Comparison of ENCODE assay signal across 23 cellular contexts in the genomic region with DNA sequence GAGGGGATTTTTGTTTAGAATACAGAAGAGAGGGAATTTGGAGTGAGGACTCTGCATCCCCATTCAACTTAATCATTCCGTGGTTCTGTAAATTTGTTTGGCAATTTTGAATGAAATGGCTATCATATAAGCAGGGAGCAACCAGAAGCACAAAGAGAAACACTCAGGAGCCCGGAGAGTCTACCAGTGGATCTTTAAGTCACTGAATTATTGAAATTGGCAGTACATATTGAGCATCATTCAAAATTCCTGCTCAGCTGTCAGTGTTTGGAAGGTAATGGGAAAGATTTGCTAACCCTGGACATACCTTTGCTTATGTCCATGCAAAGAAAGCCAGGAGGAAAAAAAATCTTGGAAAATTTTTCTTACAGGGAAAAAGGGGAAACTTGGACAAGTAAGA.
A peak's percentile ranks its signal among the peaks of the same experiment; 100 is the strongest.
DNase-seq lines count a peak whose midpoint lies in the region; ATAC-seq, FAIRE-seq and TF ChIP-seq lines count a peak whose summit lies in the region.
"Had no signal": no experiment of that assay in that cellular context is flagged by ENCODE, and none has a peak within 500 bp of the region (broad histone marks: within the 10 kb centered on the region; RNA-seq: fewer than 3 reads in every experiment).

No MANE protein-coding gene starts in this region.

- no peak overlapping the region for H4K8ac ChIP-seq in mesenchymal stem cell (ENCODE audit: low read length)

- TF ChIP-seq RAD21 in A549 (conservative IDR thresholded peaks at IDR 0.05 in 1 of 2, IDR thresholded peaks at IDR 0.05 in 1 of 2): no peak

- DNase-seq in A549 (ENCODE audit: low read depth in 1 of 2, low spot score in 1 of 2) (no peak), SJSA1 (ENCODE audit: low read depth in 1 of 2, low spot score in 2 of 2) (no peak), mesenchymal stem cell (no peak), sciatic nerve (ENCODE audit: low spot score) (no peak), NCI-H1694 treated with DMSO at 0.1 percent for 48 hours (lab: John Stamatoyannopoulos, UW) (no peak)
- DNase-seq: ACHN; AML-193; BE2C; CD4-positive, alpha-beta T cell; CD8-positive, alpha-beta memory T cell; DMS153; DND-41; GM23248; H7 had no signal

- H3K36me3 ChIP-seq in SJSA1: no peaks in the 10 kb centered on the region
- H3K36me3 ChIP-seq in mesenchymal stem cell (ENCODE audit: control insufficient read depth in 1 of 2, insufficient read depth in 2 of 2, low read depth in 1 of 2, low read length in 2 of 2): no peaks in the 10 kb centered on the region
- H3K36me3 ChIP-seq: BE2C; BLaER1 treated with 17β-estradiol and CSF1 and Interleukin-3, amounts not matched to agents 10 nM and 100 nM had no signal

- H3K27me3 ChIP-seq in SJSA1 (replicated peaks) (no peaks in the 10 kb centered on the region), mesenchymal stem cell (ENCODE audit: control insufficient read depth in 1 of 2, insufficient read depth in 1 of 2, low read length in 2 of 2) (no peaks in the 10 kb centered on the region)
- H3K27me3 ChIP-seq: BE2C; BLaER1 treated with 17β-estradiol and CSF1 and Interleukin-3, amounts not matched to agents 10 nM and 100 nM had no signal

- ATAC-seq in A549 (peak; percentile 18 to 30; a peak in 3 of 6 replicates), sciatic nerve (peak; percentile 63), HG03025 (IDR thresholded peaks at IDR 0.05; ENCODE audit: low FRiP score, unreplicated experiment) (no peak), GM21723 (IDR thresholded peaks at IDR 0.05; ENCODE audit: unreplicated experiment) (no peak), GM18517 (IDR thresholded peaks at IDR 0.05; ENCODE audit: unreplicated experiment) (no peak)

- H3K4ac ChIP-seq in mesenchymal stem cell (ENCODE audit: low read depth in 1 of 2, low read length in 2 of 2): no peak overlapping the region

- no peak for TF ChIP-seq POLR2A in A549 (IDR thresholded peaks at IDR 0.05; ENCODE audit: low read length)

- H3K4me2 ChIP-seq in A549: peak overlapping the region; percentile 29; the same call in 2 of the 3 replicates
- no peak overlapping the region for H3K4me2 ChIP-seq in mesenchymal stem cell (ENCODE audit: low read length, poor library complexity, severe bottlenecking)
- H3K4me2 ChIP-seq: BLaER1 treated with 17β-estradiol and CSF1 and Interleukin-3, amounts not matched to agents 10 nM and 100 nM had no signal

- no peak overlapping the region for H2BK5ac ChIP-seq in mesenchymal stem cell (ENCODE audit: low read depth, low read length, poor library complexity, severe bottlenecking)

- H3K9me3 ChIP-seq in A549: no peaks in the 10 kb centered on the region
- no peaks in the 10 kb centered on the region for H3K9me3 ChIP-seq in SJSA1 (replicated peaks)
- H3K9me3 ChIP-seq in mesenchymal stem cell (ENCODE audit: control insufficient read depth, low read length): peaks cover 16% of the 10 kb centered on the region
- H3K9me3 ChIP-seq: BE2C had no signal

- POLR2A ChIA-PET in A549 (lab: Yijun Ruan, JAX): no interaction called here

- 74% methylated on average over 2 of the region's 2 CpGs for WGBS in A549 (ENCODE audit: missing lambda C conversion rate)
- WGBS in mesenchymal stem cell: 88% methylated on average over 2 of the region's 2 CpGs

- no peak overlapping the region for H2AK5ac ChIP-seq in mesenchymal stem cell (ENCODE audit: low read length, severe bottlenecking)

- peak overlapping the region; percentile 7 for H3K9ac ChIP-seq in mesenchymal stem cell (ENCODE audit: low read length)
- H3K9ac ChIP-seq: BLaER1 treated with 17β-estradiol and CSF1 and Interleukin-3, amounts not matched to agents 10 nM and 100 nM; GM23248 had no signal

- H2BK120ac ChIP-seq in mesenchymal stem cell (ENCODE audit: low read depth, low read length): no peak overlapping the region

- intact Hi-C loops in sciatic nerve (cut with DNase I): no loop called here

- no peak overlapping the region for H2BK15ac ChIP-seq in mesenchymal stem cell (ENCODE audit: low read depth, poor library complexity, severe bottlenecking)

- H3K27ac ChIP-seq in A549 (peak overlapping the region; percentile 3 to 68; a peak in 4 of 6 replicates), SJSA1 (peak overlapping the region; percentile 85), mesenchymal stem cell (ENCODE audit: low read length, poor library complexity, severe bottlenecking) (no peak overlapping the region)
- H3K27ac ChIP-seq: 22Rv1; BLaER1 treated with 17β-estradiol and CSF1 and Interleukin-3, amounts not matched to agents 10 nM and 100 nM; GM23248 had no signal

- FAIRE-seq in A549 (lab: Jason Lieb, UNC): no peak
- FAIRE-seq: A204.1, G401.6, GM12892, H1 had no signal

- TF ChIP-seq CTCF in A549 (IDR thresholded peaks at IDR 0.05): no peak

- no peak overlapping the region for H3K23ac ChIP-seq in mesenchymal stem cell (ENCODE audit: low read length in 2 of 2)

- H2AFZ ChIP-seq in mesenchymal stem cell (ENCODE audit: low read depth, low read length): no peak overlapping the region
- H2AFZ ChIP-seq: GM23248 had no signal

- no peak overlapping the region for H4K91ac ChIP-seq in mesenchymal stem cell (ENCODE audit: low read length)

- CTCF ChIA-PET in A549 (lab: Yijun Ruan, JAX): no interaction called here

- H3K4me3 ChIP-seq in A549: no peak overlapping the region
- H3K4me3 ChIP-seq in SJSA1: peak overlapping the region; percentile 9
- H3K4me3 ChIP-seq in mesenchymal stem cell (ENCODE audit: insufficient read depth in 1 of 2, low read depth in 1 of 2, low read length in 2 of 2): no peak overlapping the region
- H3K4me3 ChIP-seq: BLaER1 treated with 17β-estradiol and CSF1 and Interleukin-3, amounts not matched to agents 10 nM and 100 nM; GM23248 had no signal

- no peak overlapping the region for H3K14ac ChIP-seq in mesenchymal stem cell (ENCODE audit: low read length in 2 of 2)

- no peak for TF ChIP-seq EP300 in A549 (IDR thresholded peaks at IDR 0.05)

- H3K4me1 ChIP-seq in A549 (0 out of 3 replicates have a peak, but pooled peaks cover 3% of the 10 kb centered on the region), SJSA1 (replicated peaks) (peaks cover 24% of the 10 kb centered on the region), mesenchymal stem cell (ENCODE audit: control insufficient read depth, insufficient read depth, low read depth, low read length) (no peaks in the 10 kb centered on the region)
- H3K4me1 ChIP-seq: BE2C; BLaER1 treated with 17β-estradiol and CSF1 and Interleukin-3, amounts not matched to agents 10 nM and 100 nM had no signal

- H3K18ac ChIP-seq in mesenchymal stem cell (ENCODE audit: low read depth in 1 of 2, low read length in 2 of 2): no peak overlapping the region

- no peak overlapping the region for H2BK12ac ChIP-seq in mesenchymal stem cell (ENCODE audit: low read length in 2 of 2)

- H3K79me1 ChIP-seq in mesenchymal stem cell (replicated peaks; ENCODE audit: low read length, poor library complexity, severe bottlenecking): no peaks in the 10 kb centered on the region

TF ChIP-seq in A549, 52 proteins besides CTCF, POLR2A, EP300 and RAD21:
- TF ChIP-seq HDAC2 (IDR thresholded peaks at IDR 0.05) (no peak), KDM5A (IDR thresholded peaks at IDR 0.05) (no peak), HOXB13 (CRISPR knock-in tag; IDR thresholded peaks at IDR 0.05; ENCODE audit: low read depth) (no peak), CBX2 (IDR thresholded peaks at IDR 0.05; ENCODE audit: borderline replicate concordance, low read depth) (no peak), ZNF302 (CRISPR knock-in tag; IDR thresholded peaks at IDR 0.05) (no peak), TP53 (CRISPR knock-in tag; IDR thresholded peaks at IDR 0.05) (no peak), CHD4 (IDR thresholded peaks at IDR 0.05; ENCODE audit: borderline replicate concordance) (no peak), JUN (IDR thresholded peaks at IDR 0.05) (no peak), NFE2L2 (conservative IDR thresholded peaks at IDR 0.05; ENCODE audit: low read length) (no peak), ZFP36 (IDR thresholded peaks at IDR 0.05; ENCODE audit: borderline replicate concordance, partially characterized antibody) (no peak), CBX8 (IDR thresholded peaks at IDR 0.05) (no peak), RARB (CRISPR knock-in tag; IDR thresholded peaks at IDR 0.05) (no peak), FOXS1 (CRISPR knock-in tag; IDR thresholded peaks at IDR 0.05) (no peak), CHD2 (IDR thresholded peaks at IDR 0.05; ENCODE audit: low read length, partially characterized antibody) (no peak)
- TF ChIP-seq, protein P1, sequence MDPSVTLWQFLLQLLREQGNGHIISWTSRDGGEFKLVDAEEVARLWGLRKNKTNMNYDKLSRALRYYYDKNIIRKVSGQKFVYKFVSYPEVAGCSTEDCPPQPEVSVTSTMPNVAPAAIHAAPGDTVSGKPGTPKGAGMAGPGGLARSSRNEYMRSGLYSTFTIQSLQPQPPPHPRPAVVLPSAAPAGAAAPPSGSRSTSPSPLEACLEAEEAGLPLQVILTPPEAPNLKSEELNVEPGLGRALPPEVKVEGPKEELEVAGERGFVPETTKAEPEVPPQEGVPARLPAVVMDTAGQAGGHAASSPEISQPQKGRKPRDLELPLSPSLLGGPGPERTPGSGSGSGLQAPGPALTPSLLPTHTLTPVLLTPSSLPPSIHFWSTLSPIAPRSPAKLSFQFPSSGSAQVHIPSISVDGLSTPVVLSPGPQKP (IDR thresholded peaks at IDR 0.05; ENCODE audit: low read depth, low read length): no peak
- TF ChIP-seq, protein P2, sequence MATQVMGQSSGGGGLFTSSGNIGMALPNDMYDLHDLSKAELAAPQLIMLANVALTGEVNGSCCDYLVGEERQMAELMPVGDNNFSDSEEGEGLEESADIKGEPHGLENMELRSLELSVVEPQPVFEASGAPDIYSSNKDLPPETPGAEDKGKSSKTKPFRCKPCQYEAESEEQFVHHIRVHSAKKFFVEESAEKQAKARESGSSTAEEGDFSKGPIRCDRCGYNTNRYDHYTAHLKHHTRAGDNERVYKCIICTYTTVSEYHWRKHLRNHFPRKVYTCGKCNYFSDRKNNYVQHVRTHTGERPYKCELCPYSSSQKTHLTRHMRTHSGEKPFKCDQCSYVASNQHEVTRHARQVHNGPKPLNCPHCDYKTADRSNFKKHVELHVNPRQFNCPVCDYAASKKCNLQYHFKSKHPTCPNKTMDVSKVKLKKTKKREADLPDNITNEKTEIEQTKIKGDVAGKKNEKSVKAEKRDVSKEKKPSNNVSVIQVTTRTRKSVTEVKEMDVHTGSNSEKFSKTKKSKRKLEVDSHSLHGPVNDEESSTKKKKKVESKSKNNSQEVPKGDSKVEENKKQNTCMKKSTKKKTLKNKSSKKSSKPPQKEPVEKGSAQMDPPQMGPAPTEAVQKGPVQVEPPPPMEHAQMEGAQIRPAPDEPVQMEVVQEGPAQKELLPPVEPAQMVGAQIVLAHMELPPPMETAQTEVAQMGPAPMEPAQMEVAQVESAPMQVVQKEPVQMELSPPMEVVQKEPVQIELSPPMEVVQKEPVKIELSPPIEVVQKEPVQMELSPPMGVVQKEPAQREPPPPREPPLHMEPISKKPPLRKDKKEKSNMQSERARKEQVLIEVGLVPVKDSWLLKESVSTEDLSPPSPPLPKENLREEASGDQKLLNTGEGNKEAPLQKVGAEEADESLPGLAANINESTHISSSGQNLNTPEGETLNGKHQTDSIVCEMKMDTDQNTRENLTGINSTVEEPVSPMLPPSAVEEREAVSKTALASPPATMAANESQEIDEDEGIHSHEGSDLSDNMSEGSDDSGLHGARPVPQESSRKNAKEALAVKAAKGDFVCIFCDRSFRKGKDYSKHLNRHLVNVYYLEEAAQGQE (IDR thresholded peaks at IDR 0.05): no peak

Comparison
In these comparisons a context has a peak if more than half of its experiments do, and no peak if none do; other contexts are left out.
1. ATAC-seq: peak in A549 (2 of 2) and sciatic nerve (single experiment); none in HG03025 (single experiment), GM21723 (single experiment) and GM18517 (single experiment).